ENCODE assay signal across 18 cellular contexts in the genomic region with DNA sequence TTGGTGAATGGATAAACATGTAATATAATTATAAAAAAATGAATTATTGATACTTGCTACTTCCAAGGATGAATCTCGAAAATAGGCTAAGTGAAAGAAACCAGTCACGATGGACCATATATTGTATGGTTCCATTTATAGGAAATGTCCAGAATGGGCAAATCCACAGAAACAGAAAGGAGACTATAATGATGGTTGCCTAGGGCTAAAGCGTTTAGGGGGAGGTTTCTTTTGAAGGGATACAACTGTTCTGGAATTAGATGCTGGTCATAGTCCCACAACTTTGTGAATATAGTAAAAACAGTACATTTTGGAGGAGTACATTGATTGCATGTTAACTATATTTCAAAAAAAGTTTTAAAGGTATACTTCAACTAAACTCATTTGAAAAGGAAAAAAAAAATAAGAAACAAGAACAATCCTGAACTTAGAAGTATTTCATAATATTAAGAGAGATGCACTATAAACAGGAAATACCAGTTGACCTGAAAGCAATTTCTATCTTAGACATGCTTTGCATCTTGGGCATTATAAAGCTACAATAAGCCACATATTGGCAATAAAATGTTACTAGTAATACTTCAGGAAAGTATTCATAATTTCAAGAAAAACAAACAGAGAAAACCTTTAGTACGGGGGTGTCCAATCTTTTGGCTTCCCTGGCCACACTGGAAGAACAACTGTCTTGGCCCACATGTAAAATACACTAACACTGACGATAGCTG.
DNase-seq lines count a peak whose midpoint lies in the region; ATAC-seq, FAIRE-seq and TF ChIP-seq lines count a peak whose summit lies in the region.
"Had no signal": no experiment of that assay in that cellular context is flagged by ENCODE, and none has a peak within 500 bp of the region (broad histone marks: within the 10 kb centered on the region; RNA-seq: fewer than 3 reads in every experiment).

No MANE protein-coding gene starts in this region.

- H3K27me3 Mint-ChIP-seq in activated T-cell treated with anti-CD3 and anti-CD28 coated beads, Interleukin-2, amount 50 U/mL, for 72 hours (ENCODE audit: low read depth) = no peaks in the 10 kb centered on the region

- H3K36me3 ChIP-seq in skeletal muscle satellite cell (ENCODE audit: insufficient read depth, low read length) (peaks cover 55% of the 10 kb centered on the region), pancreas (peaks cover 0 to 15% (median 5%) of the 10 kb centered on the region in 3 donors)

- H3K9me3 ChIP-seq in skeletal muscle satellite cell (replicated peaks; ENCODE audit: low read length) (no peaks in the 10 kb centered on the region), pancreas (no peaks in the 10 kb centered on the region)

- H3K4me3 ChIP-seq in choroid plexus epithelial cell (ENCODE audit: low read depth, low read length) = no peak overlapping the region
- H3K4me3 ChIP-seq in skeletal muscle satellite cell (ENCODE audit: low read length) = no peak overlapping the region
- H3K4me3 ChIP-seq in pancreas = no peak overlapping the region
- H3K4me3 ChIP-seq: GM12878 had no signal

- H3K4me1 Mint-ChIP-seq in activated T-cell treated with anti-CD3 and anti-CD28 coated beads, Interleukin-2, amount 50 U/mL, for 72 hours (ENCODE audit: low read depth) = no peaks in the 10 kb centered on the region

- H3K27ac ChIP-seq in pancreas = no peak overlapping the region
- H3K27ac ChIP-seq: KMS-11 had no signal

- H3K27me3 ChIP-seq in skeletal muscle satellite cell (ENCODE audit: control insufficient read depth, insufficient read depth, low read length) (no peaks in the 10 kb centered on the region), pancreas (no peaks in the 10 kb centered on the region)

- peak overlapping the region; percentile 12 for H3K4me2 ChIP-seq in skeletal muscle satellite cell (ENCODE audit: low read length)
- H3K4me2 ChIP-seq: KMS-11 had no signal

- no peak overlapping the region for H3K9ac ChIP-seq in skeletal muscle satellite cell (ENCODE audit: low read depth, low read length)
- H3K9ac ChIP-seq: KMS-11 had no signal

- no peak for DNase-seq in activated T-cell treated with anti-CD3 and anti-CD28 coated beads, Interleukin-2, amount 50 U/mL, for 72 hours
- DNase-seq in activated T-cell treated with anti-CD3 and anti-CD28 coated beads, Interleukin-2, amount 50 U/mL, for 48 hours = no peak
- DNase-seq in HTR-8/SVneo (ENCODE audit: insufficient read length, low spot score) = no peak
- DNase-seq in choroid plexus epithelial cell (ENCODE audit: low read depth) = peak; percentile 36
- DNase-seq in RPMI8226 = no peak
- DNase-seq in AML-193 (lab: John Stamatoyannopoulos, UW) = no peak
- no peak for DNase-seq in pancreas
- DNase-seq: Calu3, DMS53, NCI-H1092 treated with DMSO at 0.1 percent for 48 hours, NCI-H510A treated with DMSO at 0.1 percent for 48 hours, SHP77 treated with DMSO at 0.1 percent for 48 hours had no signal

- peaks cover 4 to 10% of the 10 kb centered on the region in 2 donors for H3K36me3 Mint-ChIP-seq in activated T-cell treated with anti-CD3 and anti-CD28 coated beads, Interleukin-2, amount 50 U/mL, for 72 hours (ENCODE audit: insufficient read depth in 2 of 2)

- peak overlapping the region; percentile 50 for H3K27ac Mint-ChIP-seq in activated T-cell treated with anti-CD3 and anti-CD28 coated beads, Interleukin-2, amount 50 U/mL, for 72 hours

- no peak for ATAC-seq in activated T-cell treated with anti-CD3 and anti-CD28 coated beads, Interleukin-2, amount 50 U/mL, for 72 hours (replicated peaks in 1 of 2)
- no peak for ATAC-seq in pancreas
- ATAC-seq: GM12878, HCT116, Panc1 had no signal

- TF ChIP-seq CTCF in choroid plexus epithelial cell (conservative IDR thresholded peaks at IDR 0.05; ENCODE audit: low read depth, low read length) (no peak), pancreas (IDR thresholded peaks at IDR 0.05) (no peak)

- H3K4me3 Mint-ChIP-seq in activated T-cell treated with anti-CD3 and anti-CD28 coated beads, Interleukin-2, amount 50 U/mL, for 72 hours = no peak overlapping the region
- H3K4me3 Mint-ChIP-seq: CD14-positive monocyte had no signal

- intact Hi-C loops in pancreas (cut with DNase I) = no loop called here

- H3K4me1 ChIP-seq in skeletal muscle satellite cell (ENCODE audit: control insufficient read depth, insufficient read depth, low read length) (peaks cover 7% of the 10 kb centered on the region), pancreas (no peaks in the 10 kb centered on the region)

- H3K9me3 Mint-ChIP-seq in activated T-cell treated with anti-CD3 and anti-CD28 coated beads, Interleukin-2, amount 50 U/mL, for 72 hours = no peaks in the 10 kb centered on the region

- FAIRE-seq in HTR-8/SVneo (lab: Jason Lieb, UNC) (peak; percentile 4), pancreas (lab: Jason Lieb, UNC) (no peak)
- FAIRE-seq: GM12878 had no signal

- 72 to 82% methylated on average over 5 of the region's 5 CpGs for WGBS in pancreas, 2 donors
